1 cellular context compared by ENCODE assay signal in genomic region chr15:77753238-77753873, GRCh38.
TF ChIP-seq lines count a peak whose summit lies in the region.

No MANE protein-coding gene starts in this region.

TF ChIP-seq in HepG2, 621 proteins besides CTCF, POLR2A, EP300 and RAD21 (continued from another document and continues in another):
- TF ChIP-seq REST (IDR thresholded peaks at IDR 0.05; ENCODE audit: borderline replicate concordance in 1 of 2, low read depth in 1 of 2, low read length in 2 of 2) (peak; percentile 91 to 96), BRD4 (CRISPR knock-in tag; IDR thresholded peaks at IDR 0.05) (no peak), ZBTB10 (CRISPR knock-in tag; IDR thresholded peaks at IDR 0.05; ENCODE audit: borderline replicate concordance) (no peak), EHMT2 (IDR thresholded peaks at IDR 0.05; ENCODE audit: borderline replicate concordance, low read depth, low read length) (peak; percentile 95), ZSCAN22 (CRISPR knock-in tag; IDR thresholded peaks at IDR 0.05) (no peak), ZNF576 (CRISPR knock-in tag; IDR thresholded peaks at IDR 0.05) (no peak), NPAS2 (CRISPR knock-in tag; IDR thresholded peaks at IDR 0.05; ENCODE audit: borderline replicate concordance) (no peak), ZNF562 (CRISPR knock-in tag; IDR thresholded peaks at IDR 0.05; ENCODE audit: borderline replicate concordance) (no peak), ZNF432 (CRISPR knock-in tag; IDR thresholded peaks at IDR 0.05; ENCODE audit: borderline replicate concordance) (no peak), TBX3 (IDR thresholded peaks at IDR 0.05; ENCODE audit: borderline replicate concordance) (no peak), KLF12 (CRISPR knock-in tag; IDR thresholded peaks at IDR 0.05; ENCODE audit: borderline replicate concordance) (no peak), ZNF687 (CRISPR knock-in tag; IDR thresholded peaks at IDR 0.05) (0 out of 2 replicates have a peak, but pooled peaks have one; percentile 16), EEA1 (CRISPR knock-in tag; IDR thresholded peaks at IDR 0.05; ENCODE audit: borderline replicate concordance) (no peak), DMAP1 (CRISPR knock-in tag; IDR thresholded peaks at IDR 0.05) (no peak), ZNF549 (CRISPR knock-in tag; IDR thresholded peaks at IDR 0.05) (no peak), AHR (CRISPR knock-in tag; IDR thresholded peaks at IDR 0.05) (no peak), ZNF841 (CRISPR knock-in tag; IDR thresholded peaks at IDR 0.05; ENCODE audit: borderline replicate concordance) (no peak), ZNF703 (CRISPR knock-in tag; IDR thresholded peaks at IDR 0.05; ENCODE audit: borderline replicate concordance) (no peak), ASH2L (IDR thresholded peaks at IDR 0.05; ENCODE audit: insufficient read length, low read depth, low read length) (no peak), SNAPC5 (CRISPR knock-in tag; IDR thresholded peaks at IDR 0.05; ENCODE audit: borderline replicate concordance) (no peak), SIX4 (CRISPR knock-in tag; IDR thresholded peaks at IDR 0.05) (no peak), ZNF331 (CRISPR knock-in tag; IDR thresholded peaks at IDR 0.05) (0 out of 2 replicates have a peak, but pooled peaks have one; percentile 35), GTF3A (CRISPR knock-in tag; conservative IDR thresholded peaks at IDR 0.05) (no peak), WIZ (CRISPR knock-in tag; IDR thresholded peaks at IDR 0.05) (peak; percentile 41; the same call in 1 of the 2 replicates), RBFOX2 (IDR thresholded peaks at IDR 0.05; ENCODE audit: low read depth, low read length) (no peak), ZNF772 (CRISPR knock-in tag; IDR thresholded peaks at IDR 0.05) (no peak), CBX2 (IDR thresholded peaks at IDR 0.05; ENCODE audit: low read depth, low read length) (no peak), CBX2 (CRISPR knock-in tag; IDR thresholded peaks at IDR 0.05; ENCODE audit: low read depth) (no peak), MAZ (IDR thresholded peaks at IDR 0.05; ENCODE audit: borderline replicate concordance, low read depth, low read length) (no peak), MAZ (CRISPR knock-in tag; IDR thresholded peaks at IDR 0.05; ENCODE audit: low read depth) (no peak), ZNF737 (CRISPR knock-in tag; IDR thresholded peaks at IDR 0.05; ENCODE audit: borderline replicate concordance) (no peak), ZNF124 (CRISPR knock-in tag; IDR thresholded peaks at IDR 0.05) (0 out of 2 replicates have a peak, but pooled peaks have one; percentile 28), ZNF558 (CRISPR knock-in tag; IDR thresholded peaks at IDR 0.05; ENCODE audit: borderline replicate concordance) (no peak), BORCS8-MEF2B (CRISPR knock-in tag; IDR thresholded peaks at IDR 0.05) (0 out of 2 replicates have a peak, but pooled peaks have one; percentile 53), CREBL2 (CRISPR knock-in tag; IDR thresholded peaks at IDR 0.05; ENCODE audit: borderline replicate concordance) (no peak), MBNL3 (CRISPR knock-in tag; conservative IDR thresholded peaks at IDR 0.05) (no peak), TMF1 (CRISPR knock-in tag; IDR thresholded peaks at IDR 0.05; ENCODE audit: low read depth) (no peak), HDAC2 (CRISPR knock-in tag; IDR thresholded peaks at IDR 0.05) (peak; percentile 20; the same call in 1 of the 2 replicates)
- TF ChIP-seq, protein P1, sequence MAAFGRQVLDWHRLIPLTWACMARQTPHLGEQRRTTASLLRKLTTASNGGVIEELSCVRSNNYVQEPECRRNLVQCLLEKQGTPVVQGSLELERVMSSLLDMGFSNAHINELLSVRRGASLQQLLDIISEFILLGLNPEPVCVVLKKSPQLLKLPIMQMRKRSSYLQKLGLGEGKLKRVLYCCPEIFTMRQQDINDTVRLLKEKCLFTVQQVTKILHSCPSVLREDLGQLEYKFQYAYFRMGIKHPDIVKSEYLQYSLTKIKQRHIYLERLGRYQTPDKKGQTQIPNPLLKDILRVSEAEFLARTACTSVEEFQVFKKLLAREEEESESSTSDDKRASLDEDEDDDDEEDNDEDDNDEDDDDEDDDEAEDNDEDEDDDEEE (CRISPR knock-in tag; IDR thresholded peaks at IDR 0.05) = no peak
- TF ChIP-seq, protein P2, sequence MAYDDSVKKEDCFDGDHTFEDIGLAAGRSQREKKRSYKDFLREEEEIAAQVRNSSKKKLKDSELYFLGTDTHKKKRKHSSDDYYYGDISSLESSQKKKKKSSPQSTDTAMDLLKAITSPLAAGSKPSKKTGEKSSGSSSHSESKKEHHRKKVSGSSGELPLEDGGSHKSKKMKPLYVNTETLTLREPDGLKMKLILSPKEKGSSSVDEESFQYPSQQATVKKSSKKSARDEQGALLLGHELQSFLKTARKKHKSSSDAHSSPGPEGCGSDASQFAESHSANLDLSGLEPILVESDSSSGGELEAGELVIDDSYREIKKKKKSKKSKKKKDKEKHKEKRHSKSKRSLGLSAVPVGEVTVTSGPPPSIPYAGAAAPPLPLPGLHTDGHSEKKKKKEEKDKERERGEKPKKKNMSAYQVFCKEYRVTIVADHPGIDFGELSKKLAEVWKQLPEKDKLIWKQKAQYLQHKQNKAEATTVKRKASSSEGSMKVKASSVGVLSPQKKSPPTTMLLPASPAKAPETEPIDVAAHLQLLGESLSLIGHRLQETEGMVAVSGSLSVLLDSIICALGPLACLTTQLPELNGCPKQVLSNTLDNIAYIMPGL (CRISPR knock-in tag; IDR thresholded peaks at IDR 0.05; ENCODE audit: borderline replicate concordance in 1 of 2, low read depth in 1 of 2) = no peak
- TF ChIP-seq, protein P3, sequence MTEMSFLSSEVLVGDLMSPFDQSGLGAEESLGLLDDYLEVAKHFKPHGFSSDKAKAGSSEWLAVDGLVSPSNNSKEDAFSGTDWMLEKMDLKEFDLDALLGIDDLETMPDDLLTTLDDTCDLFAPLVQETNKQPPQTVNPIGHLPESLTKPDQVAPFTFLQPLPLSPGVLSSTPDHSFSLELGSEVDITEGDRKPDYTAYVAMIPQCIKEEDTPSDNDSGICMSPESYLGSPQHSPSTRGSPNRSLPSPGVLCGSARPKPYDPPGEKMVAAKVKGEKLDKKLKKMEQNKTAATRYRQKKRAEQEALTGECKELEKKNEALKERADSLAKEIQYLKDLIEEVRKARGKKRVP (CRISPR knock-in tag; IDR thresholded peaks at IDR 0.05) = no peak
- TF ChIP-seq, protein P4, sequence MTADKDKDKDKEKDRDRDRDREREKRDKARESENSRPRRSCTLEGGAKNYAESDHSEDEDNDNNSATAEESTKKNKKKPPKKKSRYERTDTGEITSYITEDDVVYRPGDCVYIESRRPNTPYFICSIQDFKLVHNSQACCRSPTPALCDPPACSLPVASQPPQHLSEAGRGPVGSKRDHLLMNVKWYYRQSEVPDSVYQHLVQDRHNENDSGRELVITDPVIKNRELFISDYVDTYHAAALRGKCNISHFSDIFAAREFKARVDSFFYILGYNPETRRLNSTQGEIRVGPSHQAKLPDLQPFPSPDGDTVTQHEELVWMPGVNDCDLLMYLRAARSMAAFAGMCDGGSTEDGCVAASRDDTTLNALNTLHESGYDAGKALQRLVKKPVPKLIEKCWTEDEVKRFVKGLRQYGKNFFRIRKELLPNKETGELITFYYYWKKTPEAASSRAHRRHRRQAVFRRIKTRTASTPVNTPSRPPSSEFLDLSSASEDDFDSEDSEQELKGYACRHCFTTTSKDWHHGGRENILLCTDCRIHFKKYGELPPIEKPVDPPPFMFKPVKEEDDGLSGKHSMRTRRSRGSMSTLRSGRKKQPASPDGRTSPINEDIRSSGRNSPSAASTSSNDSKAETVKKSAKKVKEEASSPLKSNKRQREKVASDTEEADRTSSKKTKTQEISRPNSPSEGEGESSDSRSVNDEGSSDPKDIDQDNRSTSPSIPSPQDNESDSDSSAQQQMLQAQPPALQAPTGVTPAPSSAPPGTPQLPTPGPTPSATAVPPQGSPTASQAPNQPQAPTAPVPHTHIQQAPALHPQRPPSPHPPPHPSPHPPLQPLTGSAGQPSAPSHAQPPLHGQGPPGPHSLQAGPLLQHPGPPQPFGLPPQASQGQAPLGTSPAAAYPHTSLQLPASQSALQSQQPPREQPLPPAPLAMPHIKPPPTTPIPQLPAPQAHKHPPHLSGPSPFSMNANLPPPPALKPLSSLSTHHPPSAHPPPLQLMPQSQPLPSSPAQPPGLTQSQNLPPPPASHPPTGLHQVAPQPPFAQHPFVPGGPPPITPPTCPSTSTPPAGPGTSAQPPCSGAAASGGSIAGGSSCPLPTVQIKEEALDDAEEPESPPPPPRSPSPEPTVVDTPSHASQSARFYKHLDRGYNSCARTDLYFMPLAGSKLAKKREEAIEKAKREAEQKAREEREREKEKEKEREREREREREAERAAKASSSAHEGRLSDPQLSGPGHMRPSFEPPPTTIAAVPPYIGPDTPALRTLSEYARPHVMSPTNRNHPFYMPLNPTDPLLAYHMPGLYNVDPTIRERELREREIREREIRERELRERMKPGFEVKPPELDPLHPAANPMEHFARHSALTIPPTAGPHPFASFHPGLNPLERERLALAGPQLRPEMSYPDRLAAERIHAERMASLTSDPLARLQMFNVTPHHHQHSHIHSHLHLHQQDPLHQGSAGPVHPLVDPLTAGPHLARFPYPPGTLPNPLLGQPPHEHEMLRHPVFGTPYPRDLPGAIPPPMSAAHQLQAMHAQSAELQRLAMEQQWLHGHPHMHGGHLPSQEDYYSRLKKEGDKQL (CRISPR knock-in tag; IDR thresholded peaks at IDR 0.05; ENCODE audit: low read depth) = no peak
